Comparison of ENCODE assay signal across 8 cellular contexts in genomic region chr9:128607642-128608350, GRCh38. TPM values are rescaled to one million over a fixed set of nuclear protein-coding genes. Genes with fewer than 3 reads are reported as not detected.
DNase-seq lines count a peak whose midpoint lies in the region; ATAC-seq, FAIRE-seq and TF ChIP-seq lines count a peak whose summit lies in the region.
"Had no signal": no experiment of that assay in that cellular context is flagged by ENCODE, and none has a peak within 500 bp of the region (broad histone marks: within the 10 kb centered on the region; RNA-seq: fewer than 3 reads in every experiment).

No MANE protein-coding gene starts in this region.

- H3K27me3 ChIP-seq in bronchial epithelial cell (ENCODE audit: control insufficient read depth, insufficient read depth, low read length) (no peaks in the 10 kb centered on the region), tibial artery (no peaks in the 10 kb centered on the region)

- FAIRE-seq in bronchial epithelial cell (lab: Jason Lieb, UNC), result peak; percentile 83

- DNase-seq in NCI-H2107 treated with DMSO at 0.1 percent for 48 hours (lab: John Stamatoyannopoulos, UW; ENCODE audit: unreplicated experiment) (peak; percentile 87), bronchial epithelial cell (ENCODE audit: low read depth) (peak; percentile 35), inferior parietal cortex (ENCODE audit: extremely low spot score) (peak; percentile 83), tibial artery (peak; percentile 82 to 97), posterior vena cava (ENCODE audit: low spot score) (no peak), GM10266 (ENCODE audit: extremely low spot score) (no peak)

- no peaks in the 10 kb centered on the region for H3K9me3 ChIP-seq in tibial artery

- peaks cover 0 to 16% (median 13%) of the 10 kb centered on the region in 4 donors for H3K4me1 ChIP-seq in tibial artery

- TF ChIP-seq CTCF in bronchial epithelial cell (IDR thresholded peaks at IDR 0.05; ENCODE audit: insufficient read depth, low read length, severe bottlenecking) (no peak), tibial artery (IDR thresholded peaks at IDR 0.05) (no peak), GM10266 (IDR thresholded peaks at IDR 0.05; ENCODE audit: control insufficient read depth, insufficient read depth, low read depth, missing control alignments) (no peak)

- H3K4me3 ChIP-seq in bronchial epithelial cell (ENCODE audit: low read depth, low read length), result no peak overlapping the region
- no peak overlapping the region for H3K4me3 ChIP-seq in tibial artery

- H3K27ac ChIP-seq in tibial artery, result peak overlapping the region; percentile 64 to 68

- no peak for ATAC-seq in GM18870 (IDR thresholded peaks at IDR 0.05; ENCODE audit: unreplicated experiment)
- ATAC-seq: activated CD4-positive, CD25-positive, alpha-beta regulatory T cell treated with anti-CD3 and anti-CD28 coated beads, Interleukin-2, amount 50 U/mL, for 24 hours had no signal

- intact Hi-C loops in tibial artery (cut with DNase I; ENCODE audit: low total_unique reads), result no loop called here
- intact Hi-C loops in posterior vena cava (cut with DNase I), result no loop called here

- H3K36me3 ChIP-seq in bronchial epithelial cell (ENCODE audit: control insufficient read depth, insufficient read depth, low read length) (peaks cover 40% of the 10 kb centered on the region), tibial artery (peaks cover 81 to 100% (median 96%) of the 10 kb centered on the region in 3 donors)

RNA-seq across cellular contexts. Expression of gene DYNC2I2, which starts 48.9 kb away (rescaled TPM):
- 27.4 and 33.7 TPM in 2 replicates for total RNA-seq in bronchial epithelial cell
- total RNA-seq in posterior vena cava, result 10 to 100 TPM; 18.1 to 19.4 TPM

RNA-seq across cellular contexts. Expression of gene SPTAN1, which starts 55.4 kb away (rescaled TPM):
- total RNA-seq in bronchial epithelial cell, result 159 and 277 TPM in 2 replicates
- total RNA-seq in posterior vena cava, result 100 to 1,000 TPM; 328 to 409 TPM

Comparison
In these comparisons a context has a peak if more than half of its experiments do, and no peak if none do; other contexts are left out.
1. DNase-seq: peak in NCI-H2107 treated with DMSO at 0.1 percent for 48 hours (single experiment), bronchial epithelial cell (single experiment), inferior parietal cortex (single experiment) and tibial artery (2 of 2); none in posterior vena cava (single experiment) and GM10266 (single experiment).